Comparison of ENCODE assay signal across 1 cellular context in genomic region chr20:49292010-49292409, GRCh38.
TF ChIP-seq lines count a peak whose summit lies in the region.

No MANE protein-coding gene starts in this region.

TF ChIP-seq in WTC11, 78 proteins besides CTCF, POLR2A, EP300 and RAD21 (continued from another document):
- TF ChIP-seq, protein P1, sequence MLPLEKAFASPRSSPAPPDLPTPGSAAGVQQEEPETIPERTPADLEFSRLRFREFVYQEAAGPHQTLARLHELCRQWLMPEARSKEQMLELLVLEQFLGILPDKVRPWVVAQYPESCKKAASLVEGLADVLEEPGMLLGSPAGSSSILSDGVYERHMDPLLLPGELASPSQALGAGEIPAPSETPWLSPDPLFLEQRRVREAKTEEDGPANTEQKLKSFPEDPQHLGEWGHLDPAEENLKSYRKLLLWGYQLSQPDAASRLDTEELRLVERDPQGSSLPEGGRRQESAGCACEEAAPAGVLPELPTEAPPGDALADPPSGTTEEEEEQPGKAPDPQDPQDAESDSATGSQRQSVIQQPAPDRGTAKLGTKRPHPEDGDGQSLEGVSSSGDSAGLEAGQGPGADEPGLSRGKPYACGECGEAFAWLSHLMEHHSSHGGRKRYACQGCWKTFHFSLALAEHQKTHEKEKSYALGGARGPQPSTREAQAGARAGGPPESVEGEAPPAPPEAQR (CRISPR knock-in tag; IDR thresholded peaks at IDR 0.05), result no peak
- TF ChIP-seq, protein P2, sequence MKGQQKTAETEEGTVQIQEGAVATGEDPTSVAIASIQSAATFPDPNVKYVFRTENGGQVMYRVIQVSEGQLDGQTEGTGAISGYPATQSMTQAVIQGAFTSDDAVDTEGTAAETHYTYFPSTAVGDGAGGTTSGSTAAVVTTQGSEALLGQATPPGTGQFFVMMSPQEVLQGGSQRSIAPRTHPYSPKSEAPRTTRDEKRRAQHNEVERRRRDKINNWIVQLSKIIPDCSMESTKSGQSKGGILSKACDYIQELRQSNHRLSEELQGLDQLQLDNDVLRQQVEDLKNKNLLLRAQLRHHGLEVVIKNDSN (CRISPR knock-in tag; IDR thresholded peaks at IDR 0.05), result no peak
- no peak for TF ChIP-seq ZNF121 (CRISPR knock-in tag; IDR thresholded peaks at IDR 0.05)
